ENCODE assay signal across 2 cellular contexts in the genomic region with DNA sequence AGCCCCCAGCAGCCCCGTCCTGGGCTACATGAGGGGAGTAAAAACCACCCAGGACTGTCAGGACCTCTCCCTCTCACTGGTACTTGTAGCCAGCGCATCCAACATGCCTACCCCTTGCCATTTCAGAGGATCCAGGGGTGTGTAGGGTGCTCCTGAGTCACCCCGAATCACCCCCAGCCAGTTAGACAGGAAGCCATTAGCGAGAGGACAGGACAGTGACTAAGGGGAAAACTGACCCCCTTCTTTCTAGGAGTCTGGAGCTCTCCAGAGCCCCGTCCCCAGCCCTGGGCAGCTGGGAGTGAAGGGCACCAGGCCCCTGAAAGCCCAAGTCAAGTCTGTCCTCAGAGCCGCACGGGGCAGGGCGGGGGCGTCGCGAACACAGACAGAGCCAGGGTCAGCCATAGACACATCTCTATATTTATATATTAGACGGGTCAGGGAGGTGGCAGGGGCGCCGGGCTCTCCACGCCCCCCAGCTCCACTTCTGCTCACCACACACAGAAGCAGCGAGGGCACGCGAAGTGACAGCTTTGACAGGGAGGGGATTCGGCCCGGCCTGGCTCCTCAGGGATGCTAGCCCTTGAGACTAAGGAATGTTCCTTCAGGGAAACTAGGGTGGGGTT.
TF ChIP-seq lines count a peak whose summit lies in the region.

No MANE protein-coding gene starts in this region.

TF ChIP-seq in HCT116, 20 proteins besides CTCF, POLR2A, EP300 and RAD21:
- no peak for TF ChIP-seq SP1 (IDR thresholded peaks at IDR 0.05; ENCODE audit: low read depth)
- TF ChIP-seq, protein P1, sequence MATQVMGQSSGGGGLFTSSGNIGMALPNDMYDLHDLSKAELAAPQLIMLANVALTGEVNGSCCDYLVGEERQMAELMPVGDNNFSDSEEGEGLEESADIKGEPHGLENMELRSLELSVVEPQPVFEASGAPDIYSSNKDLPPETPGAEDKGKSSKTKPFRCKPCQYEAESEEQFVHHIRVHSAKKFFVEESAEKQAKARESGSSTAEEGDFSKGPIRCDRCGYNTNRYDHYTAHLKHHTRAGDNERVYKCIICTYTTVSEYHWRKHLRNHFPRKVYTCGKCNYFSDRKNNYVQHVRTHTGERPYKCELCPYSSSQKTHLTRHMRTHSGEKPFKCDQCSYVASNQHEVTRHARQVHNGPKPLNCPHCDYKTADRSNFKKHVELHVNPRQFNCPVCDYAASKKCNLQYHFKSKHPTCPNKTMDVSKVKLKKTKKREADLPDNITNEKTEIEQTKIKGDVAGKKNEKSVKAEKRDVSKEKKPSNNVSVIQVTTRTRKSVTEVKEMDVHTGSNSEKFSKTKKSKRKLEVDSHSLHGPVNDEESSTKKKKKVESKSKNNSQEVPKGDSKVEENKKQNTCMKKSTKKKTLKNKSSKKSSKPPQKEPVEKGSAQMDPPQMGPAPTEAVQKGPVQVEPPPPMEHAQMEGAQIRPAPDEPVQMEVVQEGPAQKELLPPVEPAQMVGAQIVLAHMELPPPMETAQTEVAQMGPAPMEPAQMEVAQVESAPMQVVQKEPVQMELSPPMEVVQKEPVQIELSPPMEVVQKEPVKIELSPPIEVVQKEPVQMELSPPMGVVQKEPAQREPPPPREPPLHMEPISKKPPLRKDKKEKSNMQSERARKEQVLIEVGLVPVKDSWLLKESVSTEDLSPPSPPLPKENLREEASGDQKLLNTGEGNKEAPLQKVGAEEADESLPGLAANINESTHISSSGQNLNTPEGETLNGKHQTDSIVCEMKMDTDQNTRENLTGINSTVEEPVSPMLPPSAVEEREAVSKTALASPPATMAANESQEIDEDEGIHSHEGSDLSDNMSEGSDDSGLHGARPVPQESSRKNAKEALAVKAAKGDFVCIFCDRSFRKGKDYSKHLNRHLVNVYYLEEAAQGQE (IDR thresholded peaks at IDR 0.05; ENCODE audit: low read depth): no peak
- no peak for TF ChIP-seq CEBPB (IDR thresholded peaks at IDR 0.05; ENCODE audit: low read depth)
- TF ChIP-seq POLR2AphosphoS5 (IDR thresholded peaks at IDR 0.05; ENCODE audit: low read depth, low read length): no peak
- TF ChIP-seq TCF7L2 (IDR thresholded peaks at IDR 0.05; ENCODE audit: borderline replicate concordance, extremely low read depth, insufficient read depth, insufficient read length): no peak
- TF ChIP-seq ZNF274 (IDR thresholded peaks at IDR 0.05; ENCODE audit: low read depth, low read length): no peak
- TF ChIP-seq SRF (IDR thresholded peaks at IDR 0.05; ENCODE audit: low read depth): no peak
- no peak for TF ChIP-seq FOSL1 (IDR thresholded peaks at IDR 0.05; ENCODE audit: low read depth)
- no peak for TF ChIP-seq EZH2 (IDR thresholded peaks at IDR 0.05)
- TF ChIP-seq SIN3A (IDR thresholded peaks at IDR 0.05; ENCODE audit: low read depth): no peak
- TF ChIP-seq, protein P2, sequence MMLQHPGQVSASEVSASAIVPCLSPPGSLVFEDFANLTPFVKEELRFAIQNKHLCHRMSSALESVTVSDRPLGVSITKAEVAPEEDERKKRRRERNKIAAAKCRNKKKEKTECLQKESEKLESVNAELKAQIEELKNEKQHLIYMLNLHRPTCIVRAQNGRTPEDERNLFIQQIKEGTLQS (IDR thresholded peaks at IDR 0.05): no peak
- TF ChIP-seq, protein P3, sequence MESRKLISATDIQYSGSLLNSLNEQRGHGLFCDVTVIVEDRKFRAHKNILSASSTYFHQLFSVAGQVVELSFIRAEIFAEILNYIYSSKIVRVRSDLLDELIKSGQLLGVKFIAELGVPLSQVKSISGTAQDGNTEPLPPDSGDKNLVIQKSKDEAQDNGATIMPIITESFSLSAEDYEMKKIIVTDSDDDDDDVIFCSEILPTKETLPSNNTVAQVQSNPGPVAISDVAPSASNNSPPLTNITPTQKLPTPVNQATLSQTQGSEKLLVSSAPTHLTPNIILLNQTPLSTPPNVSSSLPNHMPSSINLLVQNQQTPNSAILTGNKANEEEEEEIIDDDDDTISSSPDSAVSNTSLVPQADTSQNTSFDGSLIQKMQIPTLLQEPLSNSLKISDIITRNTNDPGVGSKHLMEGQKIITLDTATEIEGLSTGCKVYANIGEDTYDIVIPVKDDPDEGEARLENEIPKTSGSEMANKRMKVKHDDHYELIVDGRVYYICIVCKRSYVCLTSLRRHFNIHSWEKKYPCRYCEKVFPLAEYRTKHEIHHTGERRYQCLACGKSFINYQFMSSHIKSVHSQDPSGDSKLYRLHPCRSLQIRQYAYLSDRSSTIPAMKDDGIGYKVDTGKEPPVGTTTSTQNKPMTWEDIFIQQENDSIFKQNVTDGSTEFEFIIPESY (IDR thresholded peaks at IDR 0.05; ENCODE audit: extremely low read depth, insufficient replicate concordance, low read length): no peak
- TF ChIP-seq JUND (IDR thresholded peaks at IDR 0.05): no peak
- TF ChIP-seq YY1 (IDR thresholded peaks at IDR 0.05; ENCODE audit: extremely low read depth, insufficient replicate concordance, low read depth, low read length): no peak
- no peak for TF ChIP-seq CBX3 (IDR thresholded peaks at IDR 0.05; ENCODE audit: low read depth)
- no peak for TF ChIP-seq EGR1 (IDR thresholded peaks at IDR 0.05; ENCODE audit: low read depth)

TF ChIP-seq in HEK293T, 16 proteins besides CTCF, POLR2A, EP300 and RAD21:
- TF ChIP-seq, protein P4, sequence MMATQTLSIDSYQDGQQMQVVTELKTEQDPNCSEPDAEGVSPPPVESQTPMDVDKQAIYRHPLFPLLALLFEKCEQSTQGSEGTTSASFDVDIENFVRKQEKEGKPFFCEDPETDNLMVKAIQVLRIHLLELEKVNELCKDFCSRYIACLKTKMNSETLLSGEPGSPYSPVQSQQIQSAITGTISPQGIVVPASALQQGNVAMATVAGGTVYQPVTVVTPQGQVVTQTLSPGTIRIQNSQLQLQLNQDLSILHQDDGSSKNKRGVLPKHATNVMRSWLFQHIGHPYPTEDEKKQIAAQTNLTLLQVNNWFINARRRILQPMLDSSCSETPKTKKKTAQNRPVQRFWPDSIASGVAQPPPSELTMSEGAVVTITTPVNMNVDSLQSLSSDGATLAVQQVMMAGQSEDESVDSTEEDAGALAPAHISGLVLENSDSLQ (IDR thresholded peaks at IDR 0.05): no peak
- TF ChIP-seq FOXA1 (IDR thresholded peaks at IDR 0.05) (no peak), FOXK2 (IDR thresholded peaks at IDR 0.05) (no peak), NFRKB (IDR thresholded peaks at IDR 0.05) (no peak), SP1 (IDR thresholded peaks at IDR 0.05) (no peak), L3MBTL2 (conservative IDR thresholded peaks at IDR 0.05) (no peak), ELF4 (IDR thresholded peaks at IDR 0.05) (no peak), BHLHE40 (IDR thresholded peaks at IDR 0.05; ENCODE audit: borderline replicate concordance) (no peak), HDGF (IDR thresholded peaks at IDR 0.05; ENCODE audit: borderline replicate concordance) (no peak), ARNT (IDR thresholded peaks at IDR 0.05) (no peak), FOXM1 (IDR thresholded peaks at IDR 0.05; ENCODE audit: borderline replicate concordance) (no peak), CTBP1 (IDR thresholded peaks at IDR 0.05; ENCODE audit: borderline replicate concordance) (no peak), LEF1 (IDR thresholded peaks at IDR 0.05; ENCODE audit: borderline replicate concordance) (no peak), ZNF384 (IDR thresholded peaks at IDR 0.05) (no peak), SUZ12 (IDR thresholded peaks at IDR 0.05) (no peak), TARDBP (IDR thresholded peaks at IDR 0.05) (no peak)
